In genomic region chr19:17938092-17938845, GRCh38 we compare ENCODE assay signal across 8 cellular contexts. TPM values are rescaled to one million over a fixed set of nuclear protein-coding genes. Genes with fewer than 3 reads are reported as not detected.
DNase-seq lines count a peak whose midpoint lies in the region; ATAC-seq, FAIRE-seq and TF ChIP-seq lines count a peak whose summit lies in the region.

No MANE protein-coding gene starts in this region.

- H3K4me1 ChIP-seq in right cardiac atrium (ENCODE audit: control insufficient read depth, insufficient read depth, low read length) = peaks cover 5% of the 10 kb centered on the region

- H3K27ac ChIP-seq in 22Rv1 = no peak overlapping the region
- H3K27ac ChIP-seq in right cardiac atrium (ENCODE audit: low read length) = no peak overlapping the region

- peak; percentile 79 to 85 for ATAC-seq in right cardiac atrium

- no peaks in the 10 kb centered on the region for H3K27me3 ChIP-seq in right cardiac atrium (ENCODE audit: control insufficient read depth, insufficient read depth)

- FAIRE-seq in GM12891 (lab: Jason Lieb, UNC) = peak; percentile 96

- no peaks in the 10 kb centered on the region for H3K9me3 ChIP-seq in right cardiac atrium (ENCODE audit: control insufficient read depth, low read length)

- no peak for TF ChIP-seq POLR2A in GM12891 (IDR thresholded peaks at IDR 0.05; ENCODE audit: low read depth, low read length)

- DNase-seq in GM12891 (ENCODE audit: insufficient read length, low spot score) = peak; percentile 91
- DNase-seq in NCI-H1048 (lab: John Stamatoyannopoulos, UW) = peak; percentile 16
- DNase-seq in T-helper 22 cell (ENCODE audit: low read depth) = peak; percentile 60
- peak in 56 of 58 donors; percentile 8 to 86 (median 54) for DNase-seq in anterior cingulate cortex (lab: John Stamatoyannopoulos, UW)
- DNase-seq in right cardiac atrium = peak; percentile 75 to 91 (median 89)
- DNase-seq in skeletal muscle cell (ENCODE audit: low read depth) = peak; percentile 31
- DNase-seq in mesenteric fat pad (ENCODE audit: low spot score) = no peak

- intact Hi-C loops in right cardiac atrium (cut with DNase I) = loop anchor here in 2 of 4 donors (1.0 to 5.0 kb wide), 2 partner anchors 56 to 59 kb away; no protein-coding TSS in a partner anchor

- no peak overlapping the region for H3K4me3 ChIP-seq in right cardiac atrium (ENCODE audit: low read length)
- H3K4me3 ChIP-seq in skeletal muscle cell (ENCODE audit: low read depth, low read length) = no peak overlapping the region

- 53% methylated on average over 7 of the region's 7 CpGs for WGBS in right cardiac atrium

- TF ChIP-seq CTCF in 22Rv1 (IDR thresholded peaks at IDR 0.05) = peak; percentile 94

TF ChIP-seq in GM12891, 5 proteins besides CTCF, POLR2A, EP300 and RAD21:
- TF ChIP-seq PAX5 (IDR thresholded peaks at IDR 0.05; ENCODE audit: insufficient read depth, low read length, severe bottlenecking) (no peak), POU2F2 (IDR thresholded peaks at IDR 0.05; ENCODE audit: low read depth, low read length) (0 out of 2 replicates have a peak, but pooled peaks have one; percentile 13)

RNA-seq across cellular contexts. Expression of gene CCDC124, which starts 5.5 kb away (rescaled TPM):
- polyA plus RNA-seq in GM12891 (2012; ENCODE audit: low read depth, missing spikeins) = 79.4 TPM
- total RNA-seq in right cardiac atrium = 10 to 100 TPM; 76.1 to 87.6 (median 78.8) TPM
- 136 TPM for polyA plus RNA-seq in right cardiac atrium
- 78.9 TPM for total RNA-seq in mesenteric fat pad

RNA-seq across cellular contexts. Expression of gene KCNN1, which starts 28.6 kb away (rescaled TPM):
- 2.6 TPM for polyA plus RNA-seq in GM12891 (2012; ENCODE audit: low read depth, missing spikeins)
- 1 to 10 TPM in 3 of 4 donors, under 1 TPM in 1; 0.84 to 1.9 (median 1.4) TPM for total RNA-seq in right cardiac atrium
- 3.0 TPM for polyA plus RNA-seq in right cardiac atrium
- 0.13 TPM for total RNA-seq in mesenteric fat pad
